18 cellular contexts compared by ENCODE assay signal in the genomic region with DNA sequence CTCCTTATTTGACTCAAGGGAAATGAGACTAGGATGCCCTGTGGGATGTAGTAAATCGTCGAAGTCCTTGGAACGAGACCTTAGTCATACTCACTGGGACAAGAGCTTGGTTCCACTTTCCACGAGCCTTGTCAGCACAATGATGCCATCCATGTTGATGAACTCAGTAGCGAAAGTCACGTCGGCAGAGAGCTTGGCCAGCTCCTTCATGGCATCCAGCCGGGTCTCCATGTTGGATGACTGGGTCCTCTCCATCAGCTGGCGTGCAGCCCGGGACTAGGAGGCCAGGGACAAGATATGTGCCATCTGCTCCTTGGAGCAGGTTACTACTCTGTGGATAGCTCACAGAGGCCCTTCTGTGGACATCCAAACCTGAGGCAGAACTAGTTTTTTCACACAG. TPM values are rescaled to one million over a fixed set of nuclear protein-coding genes. Genes with fewer than 3 reads are reported as not detected.
A peak's percentile ranks its signal among the peaks of the same experiment; 100 is the strongest.
DNase-seq lines count a peak whose midpoint lies in the region; ATAC-seq and TF ChIP-seq lines count a peak whose summit lies in the region.
"Had no signal": no experiment of that assay in that cellular context is flagged by ENCODE, and none has a peak within 500 bp of the region (broad histone marks: within the 10 kb centered on the region; RNA-seq: fewer than 3 reads in every experiment).

No MANE protein-coding gene starts in this region.

- no peak overlapping the region for H2AFZ ChIP-seq in Karpas-422 (ENCODE audit: low read length)

- no peaks in the 10 kb centered on the region for H3K9me2 ChIP-seq in Karpas-422 (replicated peaks; ENCODE audit: insufficient read depth, low read length)

- H3K9me3 ChIP-seq in Karpas-422 (ENCODE audit: low read length) (no peaks in the 10 kb centered on the region), adrenal gland (replicated peaks in 1 of 3) (no peaks in the 10 kb centered on the region), gastroesophageal sphincter (no peaks in the 10 kb centered on the region), Caco-2 (no peaks in the 10 kb centered on the region)
- H3K9me3 ChIP-seq: BLaER1, SJSA1 had no signal

- H3K27me3 ChIP-seq in Karpas-422 (ENCODE audit: low read length): no peaks in the 10 kb centered on the region
- H3K27me3 ChIP-seq in adrenal gland: no peaks in the 10 kb centered on the region
- H3K27me3 ChIP-seq in gastroesophageal sphincter: no peaks in the 10 kb centered on the region
- no peaks in the 10 kb centered on the region for H3K27me3 ChIP-seq in Caco-2 (replicated peaks; ENCODE audit: control insufficient read depth, insufficient read depth, low read length)
- H3K27me3 ChIP-seq: BLaER1, SJSA1 had no signal

- peaks cover 68% of the 10 kb centered on the region for H3K36me3 ChIP-seq in Karpas-422 (ENCODE audit: insufficient read depth, low read length)
- H3K36me3 ChIP-seq in adrenal gland (replicated peaks in 1 of 2): peaks cover 0 to 93% of the 10 kb centered on the region in 2 donors
- H3K36me3 ChIP-seq in gastroesophageal sphincter: peaks cover 10 to 100% of the 10 kb centered on the region in 2 donors
- H3K36me3 ChIP-seq in Caco-2 (ENCODE audit: control insufficient read depth, insufficient read depth, low read length): peaks cover 6% of the 10 kb centered on the region

- 49 to 72% (median 54%) methylated on average over 5 to 10 of the region's 10 CpGs for WGBS in adrenal gland, 4 donors
- 87% methylated on average over 8 of the region's 10 CpGs; no CpG with 5 or more reads in 1 of the 2 donors for WGBS in gastroesophageal sphincter (ENCODE audit: low coverage in 1 of 2), 2 donors

- H3K4me2 ChIP-seq in Karpas-422 (ENCODE audit: low read depth, low read length, poor library complexity, severe bottlenecking): peak overlapping the region; percentile 74
- H3K4me2 ChIP-seq: BLaER1 had no signal

- H3K27ac Mint-ChIP-seq in osteocyte (ENCODE audit: unreplicated experiment): no peak overlapping the region
- peak overlapping the region in 2 of 6 donors; percentile 40 to 81 for H3K27ac Mint-ChIP-seq in immature natural killer cell
- no peak overlapping the region for H3K27ac Mint-ChIP-seq in Caco-2 (ENCODE audit: unreplicated experiment)
- H3K27ac Mint-ChIP-seq: CD4-positive, alpha-beta T cell had no signal

- peak overlapping the region; percentile 51 for H3K9ac ChIP-seq in Karpas-422 (ENCODE audit: low read length)
- H3K9ac ChIP-seq: BLaER1 had no signal

- no peak for TF ChIP-seq CTCF in adrenal gland (IDR thresholded peaks at IDR 0.05)
- TF ChIP-seq CTCF in gastroesophageal sphincter (IDR thresholded peaks at IDR 0.05): no peak
- no peak for TF ChIP-seq CTCF in osteocyte (IDR thresholded peaks at IDR 0.05)
- no peak for TF ChIP-seq CTCF in Caco-2 (IDR thresholded peaks at IDR 0.05; ENCODE audit: insufficient read depth in 1 of 2, low read depth in 1 of 2, low read length in 1 of 2, severe bottlenecking in 1 of 2, unreplicated experiment in 1 of 2)

- CTCF ChIA-PET in Caco-2 (lab: Charles Lee): no interaction called here

- peaks cover 50% of the 10 kb centered on the region for H3K36me3 Mint-ChIP-seq in osteocyte (ENCODE audit: unreplicated experiment)
- peaks cover 38 to 59% (median 52%) of the 10 kb centered on the region in 3 donors for H3K36me3 Mint-ChIP-seq in immature natural killer cell
- peaks cover 45% of the 10 kb centered on the region for H3K36me3 Mint-ChIP-seq in Caco-2 (ENCODE audit: insufficient read depth, unreplicated experiment)

- H3K4me1 ChIP-seq in Karpas-422 (ENCODE audit: low read length) (peaks cover 68% of the 10 kb centered on the region), adrenal gland (replicated peaks in 1 of 2) (peaks cover 0 to 1% of the 10 kb centered on the region in 2 donors), gastroesophageal sphincter (peaks cover 0 to 3% (median 0%) of the 10 kb centered on the region in 3 donors), Caco-2 (no peaks in the 10 kb centered on the region)
- H3K4me1 ChIP-seq: SJSA1 had no signal

- intact Hi-C loops in adrenal gland (cut with DNase I) (no loop called here), Caco-2 (cut with micrococcal nuclease; ENCODE audit: unreplicated experiment) (no loop called here)

- H3K4me3 Mint-ChIP-seq in osteocyte (ENCODE audit: unreplicated experiment) (no peak overlapping the region), immature natural killer cell (no peak overlapping the region), Caco-2 (ENCODE audit: unreplicated experiment) (no peak overlapping the region)
- H3K4me3 Mint-ChIP-seq: CD4-positive, alpha-beta T cell had no signal

- POLR2A ChIA-PET in Caco-2 (lab: Charles Lee): interaction anchor here (0.7 kb wide), 1 partner anchor 25 kb away, joined by 4 read pairs; no protein-coding TSS in a partner anchor

- ATAC-seq in gastroesophageal sphincter: peak; percentile 10
- ATAC-seq: Right ventricle myocardium inferior had no signal

- H3K4me3 ChIP-seq in Karpas-422 (ENCODE audit: low read length): peak overlapping the region; percentile 30; the same call in 1 of the 2 replicates
- no peak overlapping the region for H3K4me3 ChIP-seq in adrenal gland
- no peak overlapping the region for H3K4me3 ChIP-seq in gastroesophageal sphincter
- H3K4me3 ChIP-seq in Caco-2 (ENCODE audit: low read depth, low read length): no peak overlapping the region
- H3K4me3 ChIP-seq: BLaER1, SJSA1 had no signal

- TF ChIP-seq POLR2A in adrenal gland (IDR thresholded peaks at IDR 0.05): no peak
- no peak for TF ChIP-seq POLR2A in gastroesophageal sphincter (IDR thresholded peaks at IDR 0.05)

- DNase-seq in Karpas-422 (no peak), NCI-H2171 treated with DMSO at 0.1 percent for 48 hours (lab: John Stamatoyannopoulos, UW) (peak; percentile 90), adrenal gland (peak; percentile 75 to 95 (median 91)), osteocyte (ENCODE audit: extremely low spot score, unreplicated experiment) (no peak), COLO829 (ENCODE audit: low spot score) (no peak), immature natural killer cell (no peak), Caco-2 (no peak)
- DNase-seq: CD4-positive, alpha-beta T cell; GDM1; Kasumi-1; NCI-H187; NCI-H2107; NCI-H2227 treated with DMSO at 0.1 percent for 48 hours; OCI-M1 had no signal

- H3K79me2 ChIP-seq in Karpas-422 (ENCODE audit: low read length): peaks cover 15% of the 10 kb centered on the region

- no peaks in the 10 kb centered on the region for H4K20me1 ChIP-seq in Karpas-422 (ENCODE audit: insufficient read depth, low read depth, low read length)
- H4K20me1 ChIP-seq: BLaER1 had no signal

- no TSS peak for BruUV-seq in Caco-2 (replicated peaks; lab: Mats Ljungman, UMichigan)

- no peaks in the 10 kb centered on the region for H3K4me1 Mint-ChIP-seq in osteocyte (ENCODE audit: unreplicated experiment)
- H3K4me1 Mint-ChIP-seq in immature natural killer cell: peaks cover 8% of the 10 kb centered on the region in 2 donors
- no peaks in the 10 kb centered on the region for H3K4me1 Mint-ChIP-seq in Caco-2 (ENCODE audit: low read depth, unreplicated experiment)

- no peak for TF ChIP-seq EP300 in gastroesophageal sphincter (IDR thresholded peaks at IDR 0.05)

- no peaks in the 10 kb centered on the region for H3K27me3 Mint-ChIP-seq in osteocyte (ENCODE audit: unreplicated experiment)
- H3K27me3 Mint-ChIP-seq in immature natural killer cell (ENCODE audit: low read depth in 3 of 3): no peaks in the 10 kb centered on the region
- no peaks in the 10 kb centered on the region for H3K27me3 Mint-ChIP-seq in Caco-2 (ENCODE audit: insufficient read depth, unreplicated experiment)
- H3K27me3 Mint-ChIP-seq: CD4-positive, alpha-beta T cell had no signal

- H3K9me3 Mint-ChIP-seq in osteocyte (ENCODE audit: unreplicated experiment) (no peaks in the 10 kb centered on the region), immature natural killer cell (no peaks in the 10 kb centered on the region), Caco-2 (ENCODE audit: unreplicated experiment) (no peaks in the 10 kb centered on the region)
- H3K9me3 Mint-ChIP-seq: CD4-positive, alpha-beta T cell had no signal

- H3K27ac ChIP-seq in Karpas-422 (ENCODE audit: low read length): peak overlapping the region; percentile 100
- H3K27ac ChIP-seq in adrenal gland: peak overlapping the region in 3 of 5 donors; percentile 11 to 76 (median 46)
- no peak overlapping the region for H3K27ac ChIP-seq in gastroesophageal sphincter
- H3K27ac ChIP-seq: BLaER1, SJSA1 had no signal

RNA-seq across cellular contexts. Expression of gene ELMO2, which starts 17.5 kb away (rescaled TPM):
- 68.1 and 91.4 TPM in 2 replicates for total RNA-seq in Karpas-422 (2014; rRNA removed; shearing (Covaris generic); ENCODE audit: low replicate concordance)
- total RNA-seq in adrenal gland: 10 to 100 TPM; 42.4 to 69.0 (median 52.2) TPM
- polyA plus RNA-seq in adrenal gland: 10 to 100 TPM; 36.2 to 55.1 (median 38.3) TPM
- 10 to 100 TPM; 41.6 to 69.1 (median 53.8) TPM for total RNA-seq in gastroesophageal sphincter
- 48.8 and 57.8 TPM in 2 replicates for total RNA-seq in osteocyte
- 100 to 1,000 TPM in 1 of 3 donors, 10 to 100 TPM in 2; 50.7 to 107 (median 98.7) TPM for polyA plus RNA-seq in immature natural killer cell
- 75.0 and 82.4 TPM in 2 replicates for total RNA-seq in Caco-2 (2022)

Comparison
In these comparisons a context has a peak if more than half of its experiments do, and no peak if none do; other contexts are left out.
1. DNase-seq: peak in NCI-H2171 treated with DMSO at 0.1 percent for 48 hours (single experiment) and adrenal gland (7 of 7); none in Karpas-422 (single experiment), osteocyte (single experiment), COLO829 (single experiment), immature natural killer cell (0 of 3) and Caco-2 (0 of 2).
2. H3K27ac ChIP-seq: peak in Karpas-422 (single experiment) and adrenal gland (3 of 5); none in gastroesophageal sphincter (0 of 4).